8 cellular contexts compared by ENCODE assay signal in the genomic region with DNA sequence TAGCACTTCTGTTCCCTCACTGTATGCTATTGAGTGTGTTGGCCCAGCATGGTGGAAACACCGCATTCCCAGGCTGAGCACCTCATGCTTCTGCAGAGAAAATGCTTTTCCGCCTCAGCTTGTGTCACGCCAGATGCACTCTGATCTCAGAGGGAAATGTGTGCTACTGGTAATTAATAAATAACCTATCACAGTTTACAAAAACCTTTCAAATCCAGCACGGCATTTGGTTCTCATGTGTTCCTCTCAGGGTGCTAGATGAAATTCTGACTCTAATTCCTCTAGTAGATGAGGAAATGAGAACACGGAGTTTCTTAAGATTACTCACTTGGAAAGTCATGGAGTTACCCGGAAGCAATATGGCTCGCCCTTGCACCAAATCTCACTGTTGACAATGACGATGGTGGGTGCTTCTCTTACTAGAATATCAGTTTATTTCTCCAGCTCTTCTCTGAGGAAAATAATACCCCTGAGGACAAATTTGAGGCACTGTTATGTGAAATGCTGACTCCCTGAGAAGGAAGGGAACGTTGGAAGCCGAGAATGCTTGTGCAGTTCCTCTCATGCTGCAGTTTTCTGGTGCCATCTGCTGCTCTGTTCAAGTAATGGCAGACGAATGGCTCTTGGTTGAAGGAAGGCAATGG.
DNase-seq lines count a peak whose midpoint lies in the region; FAIRE-seq and TF ChIP-seq lines count a peak whose summit lies in the region.

No MANE protein-coding gene starts in this region.

- no peak overlapping the region for H2BK15ac ChIP-seq in H9 (ENCODE audit: low read depth, low read length)

- FAIRE-seq in islet of Langerhans (lab: Jason Lieb, UNC) (peak; percentile 79), small intestine (lab: Jason Lieb, UNC) (no peak)

- H4K20me1 ChIP-seq in H9 (ENCODE audit: control insufficient read depth, insufficient read depth, insufficient read length) (no peaks in the 10 kb centered on the region), mammary epithelial cell (ENCODE audit: insufficient read depth, low read length) (no peaks in the 10 kb centered on the region)

- no peaks in the 10 kb centered on the region for H3K4me1 ChIP-seq in H9 (ENCODE audit: insufficient read depth, low read length)
- H3K4me1 ChIP-seq in mammary epithelial cell (ENCODE audit: insufficient read depth, low read length): peaks cover 18% of the 10 kb centered on the region
- H3K4me1 ChIP-seq in small intestine (ENCODE audit: control insufficient read depth in 2 of 2, insufficient read depth in 1 of 2, low read depth in 1 of 2, low read length in 1 of 2): no peaks in the 10 kb centered on the region

- H3K4me3 ChIP-seq in MG63: peak overlapping the region; percentile 11
- H3K4me3 ChIP-seq in mammary epithelial cell (replicated peaks in 1 of 3; ENCODE audit: insufficient read depth in 1 of 3, low read depth in 2 of 3, low read length in 3 of 3): peak overlapping the region; percentile 0 to 34 (median 21)
- peak overlapping the region in 1 of 2 donors; percentile 36 for H3K4me3 ChIP-seq in small intestine (ENCODE audit: low read depth in 1 of 2, low read length in 2 of 2)

- H3K27me3 Mint-ChIP-seq in H9 (ENCODE audit: low read depth): no peaks in the 10 kb centered on the region

- no peak overlapping the region for H3K56ac ChIP-seq in H9 (ENCODE audit: insufficient read length, low read depth, low read length)

- BruUV-seq in mammary epithelial cell (replicated peaks; lab: Mats Ljungman, UMichigan): no TSS peak

- CTCF ChIA-PET in mammary epithelial cell (lab: Charles Lee; ENCODE audit: low non-redundant PET): no interaction called here

- H3K9ac ChIP-seq in H9 (ENCODE audit: extremely low read depth, insufficient read length, low read length): no peak overlapping the region
- peak overlapping the region; percentile 26 for H3K9ac ChIP-seq in mammary epithelial cell (ENCODE audit: insufficient read depth, low read length)

- H3K23ac ChIP-seq in H9 (ENCODE audit: insufficient read length, low read depth, low read length): no peak overlapping the region

- H3K23me2 ChIP-seq in H9 (ENCODE audit: insufficient read length, low read depth, low read length, poor library complexity, severe bottlenecking): no peaks in the 10 kb centered on the region

- no peak overlapping the region for H2BK12ac ChIP-seq in H9 (ENCODE audit: insufficient read length, low read depth, low read length)

- H3K79me2 ChIP-seq in H9 (ENCODE audit: insufficient read depth, low read length) (no peaks in the 10 kb centered on the region), mammary epithelial cell (ENCODE audit: insufficient read depth, low read length) (no peaks in the 10 kb centered on the region)

- H2BK20ac ChIP-seq in H9 (ENCODE audit: low read depth, low read length, poor library complexity, severe bottlenecking): no peak overlapping the region

- H2AK5ac ChIP-seq in H9 (ENCODE audit: insufficient read length, low read length): no peak overlapping the region

- no peak overlapping the region for H4K5ac ChIP-seq in H9 (ENCODE audit: insufficient read length, low read depth, low read length)

- in situ Hi-C loops in mammary epithelial cell (cut with MboI; ENCODE audit: low sequenced_read_pairs in 2 of 2): loop anchor here in 1 of 2 donors (10.0 kb wide), 1 partner anchor 179 kb away; no protein-coding TSS in a partner anchor

- intact Hi-C loops in mammary epithelial cell (cut with micrococcal nuclease): loop anchor here (1.0 to 10.0 kb wide), 8 partner anchors 116 to 1349 kb away; a partner anchor contains a TSS

- H4K91ac ChIP-seq in H9 (ENCODE audit: insufficient read length, low read depth, low read length): no peak overlapping the region

- no CpG with 5 or more reads among the region's 11 CpGs for WGBS in H9 (ENCODE audit: extremely low coverage, insufficient read length, low lambda C conversion rate)
- 32% methylated on average over 11 of the region's 11 CpGs for WGBS in mammary epithelial cell (ENCODE audit: low coverage, missing lambda C conversion rate)
- 10 to 28% (median 19%) methylated on average over 11 of the region's 11 CpGs for WGBS in small intestine, 3 donors

- no peak overlapping the region for H3K4me2 ChIP-seq in H9 (ENCODE audit: insufficient read depth, insufficient read length, low read length)
- H3K4me2 ChIP-seq in mammary epithelial cell (ENCODE audit: insufficient read depth, low read depth, low read length): peak overlapping the region; percentile 72

- no peak overlapping the region for H2BK120ac ChIP-seq in H9 (ENCODE audit: low read depth, low read length, poor library complexity, severe bottlenecking)

- TF ChIP-seq CTCF in H9 (conservative IDR thresholded peaks at IDR 0.05): peak; percentile 94
- TF ChIP-seq CTCF in mammary epithelial cell (conservative IDR thresholded peaks at IDR 0.05 in 1 of 2, IDR thresholded peaks at IDR 0.05 in 1 of 2; ENCODE audit: extremely low read depth in 1 of 2, insufficient read depth in 1 of 2, low read depth in 1 of 2, low read length in 2 of 2): peak; percentile 95 to 98

- H3K27ac ChIP-seq in H9 (ENCODE audit: insufficient read length, low read depth, low read length): no peak overlapping the region
- peak overlapping the region; percentile 66 for H3K27ac ChIP-seq in mammary epithelial cell (ENCODE audit: insufficient read depth, low read depth, low read length)
- peak overlapping the region in 1 of 2 donors; percentile 5 for H3K27ac ChIP-seq in small intestine (ENCODE audit: low read depth in 1 of 2, low read length in 1 of 2)

- no peak overlapping the region for H2BK5ac ChIP-seq in H9 (ENCODE audit: insufficient read length, low read length)

- no peak overlapping the region for H3K4ac ChIP-seq in H9 (ENCODE audit: low read depth, low read length)

- H2AFZ ChIP-seq in H9 (ENCODE audit: low read length) (no peak overlapping the region), mammary epithelial cell (ENCODE audit: low read depth, low read length) (peak overlapping the region; percentile 89)

- H3K36me3 ChIP-seq in MG63: no peaks in the 10 kb centered on the region
- no peaks in the 10 kb centered on the region for H3K36me3 ChIP-seq in mammary epithelial cell (ENCODE audit: insufficient read depth, low read length)
- H3K36me3 ChIP-seq in small intestine (ENCODE audit: control insufficient read depth in 2 of 2, insufficient read depth in 2 of 2, low read length in 2 of 2): no peaks in the 10 kb centered on the region

- no peaks in the 10 kb centered on the region for H3K79me1 ChIP-seq in H9 (ENCODE audit: insufficient read depth, low read depth, low read length, poor library complexity, severe bottlenecking)

- no peak overlapping the region for H3K27ac Mint-ChIP-seq in H9

- no peak overlapping the region for H3K14ac ChIP-seq in H9 (ENCODE audit: insufficient read depth, low read length)

- no peaks in the 10 kb centered on the region; a peak in 1 of 7 replicates for H3K36me3 Mint-ChIP-seq in H9 (ENCODE audit: insufficient read depth in 1 of 3, low read depth in 3 of 3)

- dilution Hi-C loops in mammary epithelial cell (cut with HindIII; ENCODE audit: low sequenced_read_pairs): no loop called here

- no peaks in the 10 kb centered on the region for H3K27me3 ChIP-seq in H9 (ENCODE audit: insufficient read depth, low read length)
- no peaks in the 10 kb centered on the region for H3K27me3 ChIP-seq in MG63
- H3K27me3 ChIP-seq in mammary epithelial cell (ENCODE audit: insufficient read depth, low read length): no peaks in the 10 kb centered on the region
- no peaks in the 10 kb centered on the region for H3K27me3 ChIP-seq in small intestine (ENCODE audit: control insufficient read depth in 2 of 2, insufficient read depth in 2 of 2, low read length in 2 of 2)

- H3K9me3 Mint-ChIP-seq in H9: no peaks in the 10 kb centered on the region

- DNase-seq in A172 (ENCODE audit: low spot score): peak; percentile 59
- DNase-seq in GM04503 (ENCODE audit: low read depth): peak; percentile 33
- DNase-seq in H9: peak; percentile 65
- DNase-seq in MG63: peak; percentile 37
- DNase-seq in RPMI8226: peak; percentile 83
- peak; percentile 64 for DNase-seq in mammary epithelial cell
- peak; percentile 82 for DNase-seq in small intestine

- H3K9me3 ChIP-seq in H9 (ENCODE audit: control insufficient read depth, low read depth, low read length): no peaks in the 10 kb centered on the region
- no peaks in the 10 kb centered on the region for H3K9me3 ChIP-seq in MG63
- no peaks in the 10 kb centered on the region for H3K9me3 ChIP-seq in mammary epithelial cell (replicated peaks; ENCODE audit: insufficient read depth, low read length)
- H3K9me3 ChIP-seq in small intestine (ENCODE audit: control insufficient read depth, low read depth): no peaks in the 10 kb centered on the region

- H3K4me1 Mint-ChIP-seq in H9: peaks cover 12 to 22% of the 10 kb centered on the region in 2 experiments

- H3T11ph ChIP-seq in H9 (ENCODE audit: low read length): no peak overlapping the region

- no peak overlapping the region for H3K18ac ChIP-seq in H9 (ENCODE audit: insufficient read length, low read depth, low read length)

- H3K4me3 Mint-ChIP-seq in H9: no peak overlapping the region

- H4K8ac ChIP-seq in H9 (replicated peaks; ENCODE audit: insufficient read length, low read depth, low read length): no peak overlapping the region

Comparison
In these comparisons a context has a peak if more than half of its experiments do, and no peak if none do; other contexts are left out.
1. DNase-seq: peak in every context shown above with its lines; median percentile 83 in RPMI8226; 82 in small intestine; 65 in H9; 64 in mammary epithelial cell; 59 in A172; 37 in MG63; 33 in GM04503.